24 cellular contexts compared by ENCODE assay signal in genomic region chr17:74128456-74128855, GRCh38.
"Had no signal": no experiment of that assay in that cellular context is flagged by ENCODE, and none has a peak within 500 bp of the region (broad histone marks: within the 10 kb centered on the region; RNA-seq: fewer than 3 reads in every experiment).

No MANE protein-coding gene starts in this region.

- H3K4me3 ChIP-seq: cardiac muscle cell, K562, SK-N-MC had no signal

- DNase-seq: activated CD4-positive, alpha-beta memory T cell treated with anti-CD3 and anti-CD28 coated beads for 36 hours; activated CD4-positive, alpha-beta T cell treated with anti-CD3 and anti-CD28 coated beads, Interleukin-2, amount 10 ng/mL, durations not matched to agents 7 days and 5 days; activated CD4-positive, CD25-positive, alpha-beta regulatory T cell; activated CD8-positive, alpha-beta memory T cell treated with anti-CD3 and anti-CD28 coated beads for 24 hours; activated T-cell treated with anti-CD3 and anti-CD28 coated beads, Interleukin-2, amount 50 U/mL, for 48 hours; brain microvascular endothelial cell; Karpas-422; MM.1S; NCI-H1694; NCI-H2029; NCI-H2107; NCI-H2171 treated with DMSO at 0.1 percent for 48 hours; NCI-H345; NCI-H510A; NCI-H526 treated with DMSO at 0.1 percent for 48 hours; NCI-H82; T-cell had no signal

- H3K27ac ChIP-seq: brain microvascular endothelial cell, cardiac muscle cell, SK-N-MC, VCaP had no signal

- ATAC-seq: activated naive CD4-positive, alpha-beta T cell treated with anti-CD3 and anti-CD28 coated beads, Interleukin-2, amount 50 U/mL, for 72 hours; activated T-helper 17 cell treated with anti-CD3 and anti-CD28 coated beads, Interleukin-2, amount 50 U/mL, for 72 hours; K562; Right ventricle myocardium inferior; T-cell had no signal

- H3K36me3 ChIP-seq: brain microvascular endothelial cell, cardiac muscle cell had no signal
